ENCODE assay signal across 1 cellular context in genomic region chr14:69277356-69277755, GRCh38. TPM values are rescaled to one million over a fixed set of nuclear protein-coding genes. Genes with fewer than 3 reads are reported as not detected.
"Had no signal": no experiment of that assay in that cellular context is flagged by ENCODE, and none has a peak within 500 bp of the region (broad histone marks: within the 10 kb centered on the region; RNA-seq: fewer than 3 reads in every experiment).

No MANE protein-coding gene starts in this region.

RNA-seq across cellular contexts. Expression of gene GALNT16, which starts 17.4 kb away (rescaled TPM):
- total RNA-seq: foreskin keratinocyte had no signal
